In genomic region chr4:17698116-17698515, GRCh38 we compare ENCODE assay signal across 5 cellular contexts.
"Had no signal": no experiment of that assay in that cellular context is flagged by ENCODE, and none has a peak within 500 bp of the region (broad histone marks: within the 10 kb centered on the region; RNA-seq: fewer than 3 reads in every experiment).

No MANE protein-coding gene starts in this region.

- H3K27ac Mint-ChIP-seq: IgD-negative memory B cell had no signal

- H3K36me3 Mint-ChIP-seq: IgD-negative memory B cell had no signal

- H3K4me3 ChIP-seq: K562 had no signal

- DNase-seq: IMR-90 had no signal

- H3K4me1 Mint-ChIP-seq: IgD-negative memory B cell had no signal

- ATAC-seq: HepG2, K562 had no signal

- H3K27ac ChIP-seq: HL-60 had no signal
